Comparison of ENCODE assay signal across 10 cellular contexts in genomic region chr9:70478963-70479641, GRCh38.
DNase-seq lines count a peak whose midpoint lies in the region; ATAC-seq, FAIRE-seq and TF ChIP-seq lines count a peak whose summit lies in the region.
"Had no signal": no experiment of that assay in that cellular context is flagged by ENCODE, and none has a peak within 500 bp of the region (broad histone marks: within the 10 kb centered on the region; RNA-seq: fewer than 3 reads in every experiment).

No MANE protein-coding gene starts in this region.

- TF ChIP-seq CTCF in coronary artery (IDR thresholded peaks at IDR 0.05): no peak
- no peak for TF ChIP-seq CTCF in right lobe of liver (IDR thresholded peaks at IDR 0.05)
- no peak for TF ChIP-seq CTCF in nephron progenitor cell (IDR thresholded peaks at IDR 0.05)
- no peak for TF ChIP-seq CTCF in GM10248 (IDR thresholded peaks at IDR 0.05; ENCODE audit: control extremely low read depth, extremely low read depth, low read depth, missing control alignments)

- peak overlapping the region; percentile 82 to 94 for H3K27ac ChIP-seq in coronary artery
- H3K27ac ChIP-seq in right lobe of liver: peak overlapping the region; percentile 78 to 94 (median 93)
- H3K27ac ChIP-seq in subcutaneous abdominal adipose tissue (ENCODE audit: low read depth, low read length): peak overlapping the region; percentile 89

- FAIRE-seq in GM12892 (lab: Jason Lieb, UNC): no peak

- no peak overlapping the region for H3K4me3 Mint-ChIP-seq in nephron progenitor cell
- H3K4me3 Mint-ChIP-seq: activated T-cell treated with anti-CD3 and anti-CD28 coated beads, Interleukin-2, amount 50 U/mL, for 72 hours had no signal

- ATAC-seq in right lobe of liver: peak; percentile 71 to 84 (median 78)
- ATAC-seq: activated T-cell treated with anti-CD3 and anti-CD28 coated beads, Interleukin-2, amount 50 U/mL, for 72 hours had no signal

- DNase-seq in M059J (ENCODE audit: low read depth): peak; percentile 55
- DNase-seq in coronary artery (ENCODE audit: low spot score): no peak
- DNase-seq in right lobe of liver: peak; percentile 40 to 88 (median 87)
- DNase-seq in nephron progenitor cell: no peak
- DNase-seq in H7: no peak
- DNase-seq in GM12892 (ENCODE audit: insufficient read length): no peak
- no peak for DNase-seq in GM10248 (ENCODE audit: extremely low spot score)
- DNase-seq: activated T-cell treated with anti-CD3 and anti-CD28 coated beads, Interleukin-2, amount 50 U/mL, for 72 hours; effector CD8-positive, alpha-beta T cell had no signal

- TF ChIP-seq POLR2A in right lobe of liver (IDR thresholded peaks at IDR 0.05) (peak; percentile 17), GM12892 (IDR thresholded peaks at IDR 0.05; ENCODE audit: low read depth, low read length) (no peak)

- no peak overlapping the region for H3K27ac Mint-ChIP-seq in nephron progenitor cell
- H3K27ac Mint-ChIP-seq: activated T-cell treated with anti-CD3 and anti-CD28 coated beads, Interleukin-2, amount 50 U/mL, for 72 hours had no signal

- POLR2A ChIA-PET in GM10248 (lab: Yijun Ruan, JAX): no interaction called here

- H3K27me3 ChIP-seq in right lobe of liver: no peaks in the 10 kb centered on the region
- H3K27me3 ChIP-seq in subcutaneous abdominal adipose tissue (ENCODE audit: control insufficient read depth in 5 of 5, insufficient read depth in 4 of 5, low read length in 5 of 5): no peaks in the 10 kb centered on the region
- H3K27me3 ChIP-seq in H7 (ENCODE audit: control insufficient read depth, insufficient read depth, low read length): no peaks in the 10 kb centered on the region

- H3K36me3 Mint-ChIP-seq in nephron progenitor cell (ENCODE audit: low read depth): no peaks in the 10 kb centered on the region

- intact Hi-C loops in right lobe of liver (cut with DNase I): no loop called here

- H3K4me3 ChIP-seq in coronary artery: peak overlapping the region; percentile 46
- peak overlapping the region in 1 of 3 donors; percentile 13 for H3K4me3 ChIP-seq in right lobe of liver
- no peak overlapping the region for H3K4me3 ChIP-seq in subcutaneous abdominal adipose tissue (ENCODE audit: low read depth in 1 of 5, low read length in 5 of 5)
- no peak overlapping the region for H3K4me3 ChIP-seq in H7 (ENCODE audit: insufficient read depth, low read depth, low read length)

- H3K4me1 Mint-ChIP-seq in nephron progenitor cell: peaks cover 37% of the 10 kb centered on the region

- no peaks in the 10 kb centered on the region for H3K36me3 ChIP-seq in right lobe of liver
- no peaks in the 10 kb centered on the region for H3K36me3 ChIP-seq in subcutaneous abdominal adipose tissue (ENCODE audit: control insufficient read depth in 5 of 5, insufficient read depth in 5 of 5, low read length in 5 of 5)
- H3K36me3 ChIP-seq in H7 (replicated peaks; ENCODE audit: control insufficient read depth, insufficient read depth, low read length): no peaks in the 10 kb centered on the region

- H3K9ac ChIP-seq in subcutaneous abdominal adipose tissue (ENCODE audit: low read length in 5 of 5): peak overlapping the region in 3 of 5 donors; percentile 50 to 65 (median 55)

- H3K4me1 ChIP-seq in right lobe of liver: peaks cover 0 to 59% (median 29%) of the 10 kb centered on the region in 4 donors
- peaks cover 15 to 55% (median 43%) of the 10 kb centered on the region in 5 donors for H3K4me1 ChIP-seq in subcutaneous abdominal adipose tissue (ENCODE audit: control insufficient read depth in 5 of 5, insufficient read depth in 5 of 5, low read length in 5 of 5)

- H3K27me3 Mint-ChIP-seq in nephron progenitor cell (ENCODE audit: low read depth, poor library complexity): peaks cover 15% of the 10 kb centered on the region

- H3K9me3 ChIP-seq in right lobe of liver (no peaks in the 10 kb centered on the region), subcutaneous abdominal adipose tissue (ENCODE audit: control insufficient read depth in 5 of 5, low read length in 5 of 5) (no peaks in the 10 kb centered on the region)

- peaks cover 4% of the 10 kb centered on the region for H3K9me3 Mint-ChIP-seq in nephron progenitor cell

- CTCF ChIA-PET in GM10248 (lab: Yijun Ruan, JAX): no interaction called here

- WGBS in right lobe of liver (ENCODE audit: insufficient coverage, low coverage, low lambda C conversion rate, missing lambda C conversion rate): 26% methylated on average over 3 of the region's 3 CpGs

Comparison
In these comparisons a context has a peak if more than half of its experiments do, and no peak if none do; other contexts are left out.
1. DNase-seq: peak in M059J (single experiment) and right lobe of liver (3 of 3); none in coronary artery (single experiment), nephron progenitor cell (single experiment), H7 (single experiment), GM12892 (single experiment) and GM10248 (single experiment).
2. Peak in every context shown above with its lines, with median percentiles within 50 percentile points of each other: H3K27ac ChIP-seq.